11 cellular contexts compared by ENCODE assay signal in the genomic region with DNA sequence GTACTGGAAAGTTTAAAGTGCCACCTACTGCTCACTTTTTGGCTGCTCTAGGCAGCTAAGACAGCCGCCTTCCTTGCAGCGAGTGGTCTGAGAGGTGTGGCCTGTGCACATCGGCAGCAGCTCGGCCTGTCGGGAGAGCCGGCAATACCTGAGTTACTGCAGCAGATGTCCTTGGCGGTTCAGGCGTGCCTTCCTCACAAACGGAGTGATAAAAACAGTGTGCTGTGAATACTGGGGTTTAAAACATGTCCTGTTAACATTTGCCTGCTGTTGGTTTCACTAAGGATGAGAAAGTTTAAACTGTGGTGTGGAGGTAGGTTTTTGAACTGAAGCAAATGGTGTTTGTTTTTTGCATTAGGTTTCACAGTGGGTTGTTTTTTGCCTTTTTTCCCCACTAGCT. TPM values are rescaled to one million over a fixed set of nuclear protein-coding genes. Genes with fewer than 3 reads are reported as not detected.
DNase-seq lines count a peak whose midpoint lies in the region; ATAC-seq, FAIRE-seq and TF ChIP-seq lines count a peak whose summit lies in the region.
"Had no signal": no experiment of that assay in that cellular context is flagged by ENCODE, and none has a peak within 500 bp of the region (broad histone marks: within the 10 kb centered on the region; RNA-seq: fewer than 3 reads in every experiment).

No MANE protein-coding gene starts in this region.

- peak overlapping the region; percentile 96 for H3K27ac Mint-ChIP-seq in central memory CD8-positive, alpha-beta T cell (ENCODE audit: low read depth)

- no peak overlapping the region for H3K4me3 Mint-ChIP-seq in central memory CD8-positive, alpha-beta T cell

- DNase-seq in A549 (ENCODE audit: low read depth in 1 of 2, low spot score in 1 of 2) (peak; percentile 43 to 74), GM12892 (ENCODE audit: insufficient read length) (peak; percentile 70), iPS-NIHi7 (ENCODE audit: extremely low spot score) (no peak), SKM-1 (lab: John Stamatoyannopoulos, UW; ENCODE audit: unreplicated experiment) (no peak)
- DNase-seq in central memory CD8-positive, alpha-beta T cell (ENCODE audit: low spot score in 2 of 2): no peak
- DNase-seq in stimulated activated CD4-positive, alpha-beta T cell treated with anti-CD3 and anti-CD28 coated beads, Interleukin-4, amount 100 ng/mL, for 24 hours: no peak
- DNase-seq: activated effector memory CD4-positive, alpha-beta T cell treated with Interleukin-2 at 50 U/mL for 16 hours had no signal

- H3K4me1 Mint-ChIP-seq in central memory CD8-positive, alpha-beta T cell: peaks cover 51% of the 10 kb centered on the region

- no peak; the same call in 1 of the 3 replicates for TF ChIP-seq CTCF in A549 (IDR thresholded peaks at IDR 0.05)

- no peaks in the 10 kb centered on the region for H3K27me3 Mint-ChIP-seq in central memory CD8-positive, alpha-beta T cell

- POLR2A ChIA-PET in A549 (lab: Yijun Ruan, JAX): interaction anchor here (0.8 to 2.7 kb wide), 6 partner anchors 13 to 171 kb away, joined by 3 to 21 read pairs (median 4); a partner anchor contains a TSS

- no peak overlapping the region for H3K4me3 ChIP-seq in A549
- H3K4me3 ChIP-seq: BLaER1 treated with 17β-estradiol and CSF1 and Interleukin-3, amounts not matched to agents 10 nM and 100 nM; K562 had no signal

- CTCF ChIA-PET in A549 (lab: Yijun Ruan, JAX): interaction anchor here (1.2 to 10.7 kb wide), 16 partner anchors 8 to 136 kb away, joined by 3 to 139 read pairs (median 5); a partner anchor contains a TSS

- no peak for TF ChIP-seq EP300 in A549 (IDR thresholded peaks at IDR 0.05)

- no peak for TF ChIP-seq POLR2A in A549 (IDR thresholded peaks at IDR 0.05; ENCODE audit: low read length)
- no peak for TF ChIP-seq POLR2A in GM12892 (IDR thresholded peaks at IDR 0.05; ENCODE audit: low read depth, low read length)

- peaks cover 80% of the 10 kb centered on the region for H3K4me1 ChIP-seq in A549

- no peaks in the 10 kb centered on the region for H3K9me3 ChIP-seq in A549
- H3K9me3 ChIP-seq: BLaER1 treated with 17β-estradiol and CSF1 and Interleukin-3, amounts not matched to agents 10 nM and 100 nM had no signal

- peak in 1 of 2 experiments; percentile 14; a peak in 2 of 6 replicates for ATAC-seq in A549
- peak; percentile 42 for ATAC-seq in HG02870 (IDR thresholded peaks at IDR 0.05; ENCODE audit: unreplicated experiment)
- ATAC-seq in central memory CD8-positive, alpha-beta T cell (replicated peaks; ENCODE audit: extremely low read depth, poor library complexity, severe bottlenecking): no peak
- no peak for ATAC-seq in GM19395 (IDR thresholded peaks at IDR 0.05; ENCODE audit: unreplicated experiment)
- ATAC-seq: K562 had no signal

- WGBS in A549 (ENCODE audit: missing lambda C conversion rate): 36% methylated on average over 9 of the region's 9 CpGs

- FAIRE-seq in A549 (lab: Jason Lieb, UNC) (no peak), GM12892 (lab: Jason Lieb, UNC) (peak; percentile 84)
- FAIRE-seq: K562 had no signal

- peak overlapping the region; percentile 10 for H3K4me2 ChIP-seq in A549
- H3K4me2 ChIP-seq: BLaER1 treated with 17β-estradiol and CSF1 and Interleukin-3, amounts not matched to agents 10 nM and 100 nM had no signal

- H3K36me3 Mint-ChIP-seq in central memory CD8-positive, alpha-beta T cell (ENCODE audit: insufficient read depth): peaks cover 25% of the 10 kb centered on the region

- no peaks in the 10 kb centered on the region for H3K9me3 Mint-ChIP-seq in central memory CD8-positive, alpha-beta T cell

- H3K27ac ChIP-seq in A549: peak overlapping the region; percentile 96
- H3K27ac ChIP-seq: BLaER1 treated with 17β-estradiol and CSF1 and Interleukin-3, amounts not matched to agents 10 nM and 100 nM had no signal

- 0 out of 5 replicates have a peak, but pooled peaks of 1 of the 2 experiments have one; percentile 21 for TF ChIP-seq RAD21 in A549 (conservative IDR thresholded peaks at IDR 0.05 in 1 of 2, IDR thresholded peaks at IDR 0.05 in 1 of 2)

TF ChIP-seq in A549, 52 proteins besides CTCF, POLR2A, EP300 and RAD21:
- no peak for TF ChIP-seq JUNB (IDR thresholded peaks at IDR 0.05)

RNA-seq across cellular contexts. Expression of a gene that starts 12.9 kb away (rescaled TPM):
- 23.8 and 24.5 TPM in 2 replicates for polyA plus RNA-seq in A549 (2011; rRNA removed)
- polyA plus RNA-seq in A549 (2012; cell fraction: cytosol; rRNA removed): 76.3 and 84.0 TPM in 2 replicates
- polyA plus RNA-seq in A549 (2012; cell fraction: nucleus; rRNA removed): 180 and 185 TPM in 2 replicates
- polyA plus RNA-seq in A549 (2017; fragmentation: RNase III; extraction: RNeasy Plus Mini Kit Qiagen cat#74134 plus additional on column Dnase treatment): 36.4 to 49.4 TPM (median 39.5 TPM) in 3 replicates
- polyA minus RNA-seq in A549 (2011; rRNA and poly(A)+ RNA removed): 32.0 and 36.0 TPM in 2 replicates
- polyA plus RNA-seq in GM12892 (2012; ENCODE audit: missing spikeins): 14.3 TPM

RNA-seq across cellular contexts. Expression of a gene that starts 33.1 kb away (rescaled TPM):
- polyA plus RNA-seq in A549 (2011; rRNA removed) (284 and 464 TPM in 2 replicates), A549 (2017; fragmentation: RNase III; extraction: RNeasy Plus Mini Kit Qiagen cat#74134 plus additional on column Dnase treatment) (472 to 560 TPM (median 477 TPM) in 3 replicates)
- polyA plus RNA-seq in A549 (2012; cell fraction: cytosol; rRNA removed): 581 and 858 TPM in 2 replicates
- 426 and 433 TPM in 2 replicates for polyA plus RNA-seq in A549 (2012; cell fraction: nucleus; rRNA removed)
- polyA minus RNA-seq in A549 (2011; rRNA and poly(A)+ RNA removed): 105 and 129 TPM in 2 replicates
- polyA plus RNA-seq in GM12892 (2012; ENCODE audit: missing spikeins): 382 TPM

RNA-seq across cellular contexts. Expression of a gene that starts 45.3 kb away (rescaled TPM):
- polyA plus RNA-seq in A549 (2011; rRNA removed) (37.3 and 37.5 TPM in 2 replicates), A549 (2017; fragmentation: RNase III; extraction: RNeasy Plus Mini Kit Qiagen cat#74134 plus additional on column Dnase treatment) (59.3 to 61.4 TPM (median 59.5 TPM) in 3 replicates)
- polyA plus RNA-seq in A549 (2012; cell fraction: cytosol; rRNA removed): 101 and 139 TPM in 2 replicates
- 343 and 496 TPM in 2 replicates for polyA plus RNA-seq in A549 (2012; cell fraction: nucleus; rRNA removed)
- polyA minus RNA-seq in A549 (2011; rRNA and poly(A)+ RNA removed): 54.3 and 84.8 TPM in 2 replicates
- polyA plus RNA-seq in GM12892 (2012; ENCODE audit: missing spikeins): 10.1 TPM

RNA-seq across cellular contexts. Expression of a gene that starts 45.8 kb away (rescaled TPM):
- polyA plus RNA-seq in A549 (2011; rRNA removed) (0.41 and 0.45 TPM in 2 replicates), A549 (2017; fragmentation: RNase III; extraction: RNeasy Plus Mini Kit Qiagen cat#74134 plus additional on column Dnase treatment) (1.1 to 1.3 TPM (median 1.1 TPM) in 3 replicates)
- 1.2 TPM in 2 replicates for polyA plus RNA-seq in A549 (2012; cell fraction: cytosol; rRNA removed)
- polyA plus RNA-seq in A549 (2012; cell fraction: nucleus; rRNA removed): 3.6 and 7.5 TPM in 2 replicates
- not detected in 2 replicates for polyA minus RNA-seq in A549 (2011; rRNA and poly(A)+ RNA removed)
- polyA plus RNA-seq in GM12892 (2012; ENCODE audit: missing spikeins): not detected

RNA-seq across cellular contexts. Expression of a gene that starts 47.0 kb away (rescaled TPM):
- polyA plus RNA-seq in A549 (2011; rRNA removed) (1.3 and 1.5 TPM in 2 replicates), A549 (2017; fragmentation: RNase III; extraction: RNeasy Plus Mini Kit Qiagen cat#74134 plus additional on column Dnase treatment) (7.3 to 9.1 TPM (median 7.6 TPM) in 3 replicates)
- 4.3 and 6.0 TPM in 2 replicates for polyA plus RNA-seq in A549 (2012; cell fraction: cytosol; rRNA removed)
- 61.0 and 92.6 TPM in 2 replicates for polyA plus RNA-seq in A549 (2012; cell fraction: nucleus; rRNA removed)
- 0.50 and 0.68 TPM in 2 replicates for polyA minus RNA-seq in A549 (2011; rRNA and poly(A)+ RNA removed)
- 2.3 TPM for polyA plus RNA-seq in GM12892 (2012; ENCODE audit: missing spikeins)

Comparison
In these comparisons a context has a peak if more than half of its experiments do, and no peak if none do; other contexts are left out.
1. DNase-seq: peak in A549 (2 of 2) and GM12892 (single experiment); none in central memory CD8-positive, alpha-beta T cell (0 of 2), stimulated activated CD4-positive, alpha-beta T cell treated with anti-CD3 and anti-CD28 coated beads, Interleukin-4, amount 100 ng/mL, for 24 hours (single experiment), iPS-NIHi7 (single experiment) and SKM-1 (single experiment).